ENCODE assay signal across 23 cellular contexts in the genomic region with DNA sequence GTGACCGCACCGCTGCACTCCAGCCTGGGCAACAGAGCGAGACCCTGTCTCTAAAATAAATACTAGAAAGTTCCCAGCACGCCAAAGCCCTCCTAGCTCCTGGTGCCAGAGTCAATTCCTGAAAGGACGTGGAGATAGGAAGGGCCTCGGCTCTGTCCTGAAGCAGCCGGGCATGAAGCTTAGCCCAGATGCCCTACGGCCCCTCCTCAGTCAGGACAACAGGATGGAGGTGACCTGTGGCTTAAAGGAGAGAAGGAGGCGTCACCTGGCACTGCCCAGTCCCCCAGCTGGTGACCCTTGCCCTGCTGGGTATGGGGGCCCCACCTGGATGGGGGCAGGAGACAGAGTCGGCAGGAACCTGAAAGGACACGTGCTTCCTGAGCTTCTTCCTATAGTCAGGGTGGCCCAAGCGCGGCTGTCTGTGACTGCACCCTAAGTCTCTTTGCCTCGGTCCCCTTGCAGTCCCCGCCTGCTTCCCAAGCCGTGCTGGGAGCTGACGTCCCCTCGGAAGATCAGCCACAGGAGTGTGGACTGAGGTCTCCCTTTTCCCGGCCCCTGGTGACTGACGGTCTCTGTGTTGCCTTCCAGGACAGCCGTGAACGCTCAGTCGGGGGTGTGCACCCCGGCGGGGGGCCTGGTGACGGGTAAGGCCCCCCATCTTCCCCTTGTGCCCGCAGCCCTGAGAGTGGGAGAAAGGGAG. TPM values are rescaled to one million over a fixed set of nuclear protein-coding genes. Genes with fewer than 3 reads are reported as not detected.
A peak's percentile ranks its signal among the peaks of the same experiment; 100 is the strongest.
DNase-seq lines count a peak whose midpoint lies in the region; ATAC-seq and TF ChIP-seq lines count a peak whose summit lies in the region.
"Had no signal": no experiment of that assay in that cellular context is flagged by ENCODE, and none has a peak within 500 bp of the region (broad histone marks: within the 10 kb centered on the region; RNA-seq: fewer than 3 reads in every experiment).

No MANE protein-coding gene starts in this region.

- H2BK12ac ChIP-seq in neuronal stem cell (ENCODE audit: low read length), result no peak overlapping the region

- 94% methylated on average over 25 of the region's 27 CpGs for WGBS in SK-N-SH (ENCODE audit: low lambda C conversion rate)
- no CpG with 5 or more reads among the region's 27 CpGs for WGBS in neuronal stem cell (ENCODE audit: extremely low coverage in 2 of 2, insufficient read length in 2 of 2, insufficient replicate concordance in 1 of 2), 2 donors
- 97% methylated on average over 26 of the region's 27 CpGs for WGBS in smooth muscle cell (ENCODE audit: low lambda C conversion rate)

- in situ Hi-C loops in Caki2 (cut with HindIII; ENCODE audit: low pct_unique_long_range_greater_than_20kb, low sequenced_read_pairs), result no loop called here

- no peak overlapping the region for H3K27ac Mint-ChIP-seq in GM23338
- H3K27ac Mint-ChIP-seq: CD4-positive, CD25-positive, alpha-beta regulatory T cell had no signal

- no peaks in the 10 kb centered on the region for H3K4me1 ChIP-seq in SK-N-SH (ENCODE audit: control insufficient read depth in 1 of 2, insufficient read depth in 2 of 2, low read depth in 1 of 2, low read length in 1 of 2)
- H3K4me1 ChIP-seq in neuronal stem cell (ENCODE audit: control insufficient read depth in 2 of 2, insufficient read depth in 1 of 2, low read depth in 1 of 2, low read length in 2 of 2), result no peaks in the 10 kb centered on the region
- no peaks in the 10 kb centered on the region for H3K4me1 ChIP-seq in GM23338 (ENCODE audit: insufficient read depth)
- H3K4me1 ChIP-seq in smooth muscle cell (ENCODE audit: low read depth), result no peaks in the 10 kb centered on the region
- H3K4me1 ChIP-seq: BE2C had no signal

- no peaks in the 10 kb centered on the region for H3K79me1 ChIP-seq in neuronal stem cell (ENCODE audit: low read depth, low read length)

- H3K79me2 ChIP-seq in SK-N-SH (ENCODE audit: insufficient read depth) (no peaks in the 10 kb centered on the region), GM23338 (replicated peaks; ENCODE audit: insufficient read depth) (no peaks in the 10 kb centered on the region), smooth muscle cell (ENCODE audit: low read depth) (no peaks in the 10 kb centered on the region)

- H3K14ac ChIP-seq in neuronal stem cell (ENCODE audit: low read length), result no peak overlapping the region

- no peak for TF ChIP-seq EP300 in SK-N-SH (IDR thresholded peaks at IDR 0.05; ENCODE audit: borderline replicate concordance in 1 of 2, low read depth in 1 of 2, low read length in 1 of 2)

- H4K20me1 ChIP-seq in SK-N-SH (ENCODE audit: insufficient read depth) (no peaks in the 10 kb centered on the region), GM23338 (replicated peaks; ENCODE audit: insufficient read depth) (peaks cover 3% of the 10 kb centered on the region; the same call in 1 of the 2 replicates), smooth muscle cell (ENCODE audit: low read depth) (no peaks in the 10 kb centered on the region)

- no peaks in the 10 kb centered on the region for H3K9me2 ChIP-seq in SK-N-SH
- no peaks in the 10 kb centered on the region for H3K9me2 ChIP-seq in GM23338 (ENCODE audit: insufficient read depth)

- no peaks in the 10 kb centered on the region; the same call in 2 of the 3 replicates for H3K4me1 Mint-ChIP-seq in GM23338
- H3K4me1 Mint-ChIP-seq: CD4-positive, CD25-positive, alpha-beta regulatory T cell had no signal

- H3K36me3 Mint-ChIP-seq in GM23338 (ENCODE audit: low read depth), result peaks cover 21% of the 10 kb centered on the region; the same call in 2 of the 3 replicates

- POLR2A ChIA-PET in SK-N-SH (lab: Yijun Ruan, JAX), result no interaction called here

- no peak overlapping the region for H3K23ac ChIP-seq in neuronal stem cell (ENCODE audit: low read depth, low read length, poor library complexity)

- H2AFZ ChIP-seq in SK-N-SH (ENCODE audit: low read depth) (no peak overlapping the region), neuronal stem cell (ENCODE audit: low read length) (no peak overlapping the region), GM23338 (no peak overlapping the region), smooth muscle cell (ENCODE audit: low read depth) (no peak overlapping the region)

- no peak overlapping the region for H3K27ac ChIP-seq in SK-N-SH (ENCODE audit: low read depth in 2 of 2, low read length in 1 of 2)
- no peak overlapping the region for H3K27ac ChIP-seq in neuronal stem cell (replicated peaks; ENCODE audit: low read length)
- H3K27ac ChIP-seq in GM23338 (ENCODE audit: low read depth), result no peak overlapping the region
- H3K27ac ChIP-seq in smooth muscle cell (ENCODE audit: low read depth), result no peak overlapping the region
- H3K27ac ChIP-seq: 22Rv1, HL-60 had no signal

- no peaks in the 10 kb centered on the region for H3F3A ChIP-seq in SK-N-SH (replicated peaks; ENCODE audit: insufficient read depth)
- no peaks in the 10 kb centered on the region for H3F3A ChIP-seq in GM23338 (replicated peaks; ENCODE audit: low read depth)
- H3F3A ChIP-seq in smooth muscle cell (ENCODE audit: low read depth), result no peaks in the 10 kb centered on the region

- no peaks in the 10 kb centered on the region for H3K9me3 Mint-ChIP-seq in GM23338
- H3K9me3 Mint-ChIP-seq: CD4-positive, CD25-positive, alpha-beta regulatory T cell had no signal

- ATAC-seq in SK-N-SH treated with all-trans-retinoic acid at 6 μM for 48 hours (no peak), GM23338 (no peak)
- ATAC-seq: HCT116 had no signal

- peaks cover 15 to 21% of the 10 kb centered on the region in 2 experiments for H3K36me3 ChIP-seq in SK-N-SH (replicated peaks in 1 of 2; ENCODE audit: control insufficient read depth in 1 of 2, insufficient read depth in 2 of 2, low read length in 1 of 2)
- peaks cover 16 to 48% of the 10 kb centered on the region in 2 donors for H3K36me3 ChIP-seq in neuronal stem cell (replicated peaks in 1 of 2; ENCODE audit: control insufficient read depth in 2 of 2, insufficient read depth in 2 of 2, low read length in 2 of 2)
- no peaks in the 10 kb centered on the region; the same call in 1 of the 2 replicates for H3K36me3 ChIP-seq in GM23338 (ENCODE audit: insufficient read depth)
- no peaks in the 10 kb centered on the region for H3K36me3 ChIP-seq in smooth muscle cell (ENCODE audit: low read depth)
- H3K36me3 ChIP-seq: BE2C had no signal

- no peaks in the 10 kb centered on the region for H3K27me3 ChIP-seq in SK-N-SH (ENCODE audit: insufficient read depth)
- H3K27me3 ChIP-seq in neuronal stem cell (ENCODE audit: control insufficient read depth in 3 of 3, insufficient read depth in 3 of 3, low read depth in 1 of 3, low read length in 3 of 3), result no peaks in the 10 kb centered on the region
- no peaks in the 10 kb centered on the region for H3K27me3 ChIP-seq in GM23338 (ENCODE audit: insufficient read depth)
- H3K27me3 ChIP-seq in smooth muscle cell (ENCODE audit: low read depth), result no peaks in the 10 kb centered on the region
- H3K27me3 ChIP-seq: BE2C had no signal

- H3K9me3 ChIP-seq in SK-N-SH, result no peaks in the 10 kb centered on the region
- H3K9me3 ChIP-seq in neuronal stem cell (replicated peaks in 1 of 2; ENCODE audit: control insufficient read depth in 2 of 2, insufficient read depth in 1 of 2, low read depth in 1 of 2, low read length in 2 of 2), result no peaks in the 10 kb centered on the region
- H3K9me3 ChIP-seq in smooth muscle cell (replicated peaks; ENCODE audit: low read depth), result no peaks in the 10 kb centered on the region
- H3K9me3 ChIP-seq: BE2C had no signal

- no peak overlapping the region for H4K91ac ChIP-seq in neuronal stem cell (ENCODE audit: low read depth, low read length, poor library complexity)

- H4K8ac ChIP-seq in neuronal stem cell (ENCODE audit: low read depth, low read length), result no peak overlapping the region

- no peak overlapping the region for H3K9ac ChIP-seq in SK-N-SH
- no peak overlapping the region for H3K9ac ChIP-seq in neuronal stem cell (ENCODE audit: low read depth, low read length, poor library complexity)
- H3K9ac ChIP-seq in smooth muscle cell (ENCODE audit: low read depth), result no peak overlapping the region

- H2BK5ac ChIP-seq in neuronal stem cell (ENCODE audit: low read length), result no peak overlapping the region

- H3K4me2 ChIP-seq in SK-N-SH, result no peak overlapping the region
- H3K4me2 ChIP-seq in neuronal stem cell (ENCODE audit: insufficient read depth, low read length, poor library complexity, severe bottlenecking), result no peak overlapping the region
- H3K4me2 ChIP-seq in GM23338, result no peak overlapping the region
- H3K4me2 ChIP-seq in smooth muscle cell, result no peak overlapping the region

- H3K4me3 ChIP-seq in SK-N-SH (ENCODE audit: low read depth in 2 of 2, low read length in 1 of 2) (no peak overlapping the region), neuronal stem cell (ENCODE audit: low read length in 2 of 2) (no peak overlapping the region), GM23338 (no peak overlapping the region), smooth muscle cell (no peak overlapping the region)

- no peak for TF ChIP-seq RAD21 in SK-N-SH (IDR thresholded peaks at IDR 0.05; ENCODE audit: low read length)

- TF ChIP-seq CTCF in SK-N-SH (IDR thresholded peaks at IDR 0.05) (no peak), GM23338 (conservative IDR thresholded peaks at IDR 0.05; ENCODE audit: low read depth in 2 of 2) (no peak), smooth muscle cell (IDR thresholded peaks at IDR 0.05; ENCODE audit: borderline replicate concordance, insufficient read depth, poor library complexity, severe bottlenecking) (no peak)

- no peak overlapping the region for H3K4ac ChIP-seq in neuronal stem cell (ENCODE audit: low read length)

- H3K4me3 Mint-ChIP-seq in GM23338, result no peak overlapping the region
- H3K4me3 Mint-ChIP-seq: CD4-positive, CD25-positive, alpha-beta regulatory T cell had no signal

- no peak overlapping the region for H2BK15ac ChIP-seq in neuronal stem cell (ENCODE audit: low read length)

- no peak overlapping the region for H2BK120ac ChIP-seq in neuronal stem cell (ENCODE audit: low read depth, low read length)

- CTCF ChIA-PET in SK-N-SH (lab: Yijun Ruan, JAX), result interaction anchor here (0.8 kb wide), 1 partner anchor 164 kb away, joined by 3 read pairs; no protein-coding TSS in a partner anchor

- peaks cover 9% of the 10 kb centered on the region for H3K27me3 Mint-ChIP-seq in GM23338 (ENCODE audit: insufficient read depth, low read depth, poor library complexity)
- H3K27me3 Mint-ChIP-seq: CD4-positive, CD25-positive, alpha-beta regulatory T cell had no signal

- H2AK5ac ChIP-seq in neuronal stem cell (ENCODE audit: low read depth, low read length), result peak overlapping the region; percentile 52

- no peak overlapping the region for H3K18ac ChIP-seq in neuronal stem cell (ENCODE audit: low read length)

- DNase-seq in SK-N-SH (peak; percentile 26), Caki2 (ENCODE audit: low read depth) (peak; percentile 35), left kidney (ENCODE audit: low read depth, low spot score) (peak; percentile 53), neuronal stem cell (ENCODE audit: low spot score) (no peak), GM23338 (ENCODE audit: low spot score) (no peak), AG20443 (ENCODE audit: low spot score) (no peak), smooth muscle cell (lab: John Stamatoyannopoulos, UW; ENCODE audit: unreplicated experiment) (no peak)
- DNase-seq: BE2C; CD4-positive, CD25-positive, alpha-beta regulatory T cell; NCI-H1048; NCI-H1417; NCI-H187; NCI-H2081 treated with DMSO at 0.1 percent for 48 hours; NCI-H2171; NCI-H226; NCI-H510A; NCI-H69; RPMI8226; SHP77 treated with DMSO at 0.1 percent for 48 hours had no signal

RNA-seq across cellular contexts. Expression of a gene that starts 14.9 kb away (rescaled TPM):
- polyA plus RNA-seq in SK-N-SH (2012; rRNA removed) (53.5 and 57.5 TPM in 2 replicates), GM23338 (2016; fragmentation: Nextera tagmentation; extraction: Ambion mirVana) (21.2 and 21.9 TPM in 2 replicates), smooth muscle cell (12.8 and 21.4 TPM in 2 replicates)
- polyA plus RNA-seq in SK-N-SH (2012; cell fraction: cytosol; rRNA removed), result 28.1 and 37.8 TPM in 2 replicates
- 265 and 299 TPM in 2 replicates for polyA plus RNA-seq in SK-N-SH (2012; cell fraction: nucleus; rRNA removed)
- 35.9 and 49.8 TPM in 2 replicates for total RNA-seq in Caki2 (2014; rRNA removed; shearing (Covaris generic); ENCODE audit: low replicate concordance)
- polyA plus RNA-seq in neuronal stem cell (2013, experiment 1 of 2), result 17.4 TPM
- 18.4 TPM for polyA plus RNA-seq in neuronal stem cell (2013, experiment 2 of 2)
- total RNA-seq in GM23338 (2014; rRNA removed; shearing (Covaris generic)), result 52.5 and 67.2 TPM in 2 replicates
- 41.9 and 43.0 TPM in 2 replicates for total RNA-seq in smooth muscle cell

RNA-seq across cellular contexts. Expression of a gene that starts 25.5 kb away (rescaled TPM):
- polyA plus RNA-seq in SK-N-SH (2012; rRNA removed) (32.7 and 35.9 TPM in 2 replicates), GM23338 (2016; fragmentation: Nextera tagmentation; extraction: Ambion mirVana) (10.8 and 10.9 TPM in 2 replicates), smooth muscle cell (10.2 and 12.2 TPM in 2 replicates)
- 11.6 and 17.7 TPM in 2 replicates for polyA plus RNA-seq in SK-N-SH (2012; cell fraction: cytosol; rRNA removed)
- 102 and 109 TPM in 2 replicates for polyA plus RNA-seq in SK-N-SH (2012; cell fraction: nucleus; rRNA removed)
- 26.6 and 31.1 TPM in 2 replicates for total RNA-seq in Caki2 (2014; rRNA removed; shearing (Covaris generic); ENCODE audit: low replicate concordance)
- polyA plus RNA-seq in neuronal stem cell (2013, experiment 1 of 2), result 14.4 TPM
- polyA plus RNA-seq in neuronal stem cell (2013, experiment 2 of 2), result 14.7 TPM
- 16.1 and 23.0 TPM in 2 replicates for total RNA-seq in GM23338 (2014; rRNA removed; shearing (Covaris generic))
- total RNA-seq in smooth muscle cell, result 8.2 and 13.7 TPM in 2 replicates

RNA-seq across cellular contexts. Expression of a gene that starts 25.6 kb away (rescaled TPM):
- 96.5 and 161 TPM in 2 replicates for polyA plus RNA-seq in SK-N-SH (2012; rRNA removed)
- 86.9 and 93.2 TPM in 2 replicates for polyA plus RNA-seq in SK-N-SH (2012; cell fraction: cytosol; rRNA removed)
- polyA plus RNA-seq in SK-N-SH (2012; cell fraction: nucleus; rRNA removed), result 459 and 571 TPM in 2 replicates
- total RNA-seq in Caki2 (2014; rRNA removed; shearing (Covaris generic); ENCODE audit: low replicate concordance), result 18.9 and 28.8 TPM in 2 replicates
- 8.1 TPM for polyA plus RNA-seq in neuronal stem cell (2013, experiment 1 of 2)
- polyA plus RNA-seq in neuronal stem cell (2013, experiment 2 of 2), result 7.7 TPM
- 9.6 and 26.9 TPM in 2 replicates for total RNA-seq in GM23338 (2014; rRNA removed; shearing (Covaris generic))
- 17.5 and 18.6 TPM in 2 replicates for polyA plus RNA-seq in GM23338 (2016; fragmentation: Nextera tagmentation; extraction: Ambion mirVana)
- 5.8 and 8.5 TPM in 2 replicates for total RNA-seq in smooth muscle cell
- 26.7 and 29.2 TPM in 2 replicates for polyA plus RNA-seq in smooth muscle cell

Comparison
In these comparisons a context has a peak if more than half of its experiments do, and no peak if none do; other contexts are left out.
1. DNase-seq: peak in SK-N-SH (single experiment), Caki2 (single experiment) and left kidney (single experiment); none in neuronal stem cell (single experiment), GM23338 (single experiment), AG20443 (single experiment) and smooth muscle cell (single experiment).